Comparison of ENCODE assay signal across 16 cellular contexts in genomic region chr1:16232316-16232710, GRCh38. TPM values are rescaled to one million over a fixed set of nuclear protein-coding genes. Genes with fewer than 3 reads are reported as not detected.
A peak's percentile ranks its signal among the peaks of the same experiment; 100 is the strongest.
DNase-seq lines count a peak whose midpoint lies in the region; ATAC-seq, FAIRE-seq and TF ChIP-seq lines count a peak whose summit lies in the region.
"Had no signal": no experiment of that assay in that cellular context is flagged by ENCODE, and none has a peak within 500 bp of the region (broad histone marks: within the 10 kb centered on the region; RNA-seq: fewer than 3 reads in every experiment).

No MANE protein-coding gene starts in this region.

- CTCF ChIA-PET in IMR-90 (lab: Yijun Ruan, JAX): no interaction called here
- CTCF ChIA-PET in K562 (lab: Yijun Ruan, JAX; ENCODE audit: low intra/inter-chr PET ratio): no interaction called here

- H3K4me3 ChIP-seq in IMR-90 (ENCODE audit: insufficient read depth, low read depth, low read length): no peak overlapping the region
- no peak overlapping the region for H3K4me3 ChIP-seq in K562
- no peak overlapping the region for H3K4me3 ChIP-seq in neuronal stem cell (ENCODE audit: low read length in 2 of 2)
- H3K4me3 ChIP-seq in upper lobe of right lung: no peak overlapping the region
- H3K4me3 ChIP-seq: A549, HAP-1 had no signal

- no peak for TF ChIP-seq EP300 in K562 (IDR thresholded peaks at IDR 0.05; ENCODE audit: low read length)

- H3K27ac ChIP-seq in IMR-90 (ENCODE audit: insufficient read depth, low read length) (no peak overlapping the region), K562 (ENCODE audit: extremely low read depth, low read depth, low read length) (peak overlapping the region; percentile 25; the same call in 1 of the 3 replicates), neuronal stem cell (replicated peaks; ENCODE audit: low read length) (no peak overlapping the region), upper lobe of right lung (no peak overlapping the region)
- H3K27ac ChIP-seq: A549, C4-2B had no signal

- H2BK12ac ChIP-seq in neuronal stem cell (ENCODE audit: low read length): no peak overlapping the region

- H2AK9ac ChIP-seq in IMR-90 (replicated peaks; ENCODE audit: low read depth, low read length, poor library complexity): no peak overlapping the region

- no peak overlapping the region for H3K56ac ChIP-seq in IMR-90 (ENCODE audit: extremely low read depth, insufficient read depth, low read length)

- 0 out of 2 replicates have a peak overlapping the region, but pooled peaks have one; percentile 5 for H2AK5ac ChIP-seq in IMR-90 (ENCODE audit: low read depth, low read length)
- H2AK5ac ChIP-seq in neuronal stem cell (ENCODE audit: low read depth, low read length): no peak overlapping the region

- peaks cover 12% of the 10 kb centered on the region for H3K79me2 ChIP-seq in K562 (ENCODE audit: control insufficient read depth, insufficient read depth, low read length)

- 0 out of 2 replicates have a peak, but pooled peaks cover 4% of the 10 kb centered on the region for H3K9me1 ChIP-seq in IMR-90 (ENCODE audit: insufficient read depth, low read length)
- H3K9me1 ChIP-seq in K562 (ENCODE audit: control insufficient read depth, insufficient read depth, low read length): peaks cover 8% of the 10 kb centered on the region

- H2BK120ac ChIP-seq in IMR-90 (ENCODE audit: low read depth, low read length) (no peak overlapping the region), neuronal stem cell (ENCODE audit: low read depth, low read length) (peak overlapping the region; percentile 22)

- H2BK15ac ChIP-seq in IMR-90 (ENCODE audit: low read depth, low read length) (no peak overlapping the region), neuronal stem cell (ENCODE audit: low read length) (no peak overlapping the region)

- FAIRE-seq in K562 (lab: Jason Lieb, UNC) (no peak), D721Med (lab: Jason Lieb, UNC) (no peak)
- FAIRE-seq: A549, GM19239, H1 had no signal

- DNase-seq in IMR-90 (no peak), K562 (ENCODE audit: extremely low read depth in 1 of 4, low spot score in 3 of 4) (no peak), neuronal stem cell (ENCODE audit: low spot score) (no peak), upper lobe of right lung (peak; percentile 53), D721Med (ENCODE audit: insufficient read length, low spot score) (no peak)
- DNase-seq: CD4-positive, alpha-beta memory T cell; COR-L47; DMS53; GF-D8 had no signal

- WGBS in IMR-90 (ENCODE audit: extremely low coverage in 2 of 2, insufficient read length in 1 of 2), 2 experiments: no CpG with 5 or more reads among the region's 5 CpGs
- WGBS in K562 (ENCODE audit: insufficient coverage, low coverage, missing lambda C conversion rate): 93% methylated on average over 5 of the region's 5 CpGs
- WGBS in neuronal stem cell (ENCODE audit: extremely low coverage in 2 of 2, insufficient read length in 2 of 2, insufficient replicate concordance in 1 of 2), 2 donors: no CpG with 5 or more reads among the region's 5 CpGs

- H3K9ac ChIP-seq in IMR-90 (ENCODE audit: low read depth, low read length) (no peak overlapping the region), K562 (ENCODE audit: insufficient read depth in 1 of 2, low read depth in 2 of 2, low read length in 2 of 2) (peak overlapping the region; percentile 0 to 53; a peak in 2 of 4 replicates), neuronal stem cell (ENCODE audit: low read depth, low read length, poor library complexity) (peak overlapping the region; percentile 37)

- H2BK5ac ChIP-seq in IMR-90 (ENCODE audit: low read depth, low read length, poor library complexity, severe bottlenecking) (no peak overlapping the region), neuronal stem cell (ENCODE audit: low read length) (no peak overlapping the region)

- no peak for TF ChIP-seq CTCF in IMR-90 (conservative IDR thresholded peaks at IDR 0.05; ENCODE audit: low read depth, low read length)
- TF ChIP-seq CTCF in K562 (IDR thresholded peaks at IDR 0.05 in 2 of 3, conservative IDR thresholded peaks at IDR 0.05 in 1 of 3; ENCODE audit: insufficient read depth in 2 of 3, low read depth in 1 of 3, low read length in 3 of 3): no peak
- TF ChIP-seq CTCF in upper lobe of right lung (IDR thresholded peaks at IDR 0.05): no peak
- TF ChIP-seq CTCF in D721Med (IDR thresholded peaks at IDR 0.05; ENCODE audit: insufficient read depth, missing control alignments): no peak

- ATAC-seq in IMR-90 (ENCODE audit: low read depth): no peak
- ATAC-seq in K562: no peak
- no peak for ATAC-seq in upper lobe of right lung
- ATAC-seq in HG02981 (IDR thresholded peaks at IDR 0.05; ENCODE audit: unreplicated experiment): no peak
- ATAC-seq: A549 had no signal

- H3K79me1 ChIP-seq in IMR-90 (ENCODE audit: low read depth in 1 of 2, low read length in 2 of 2) (peaks cover 0 to 9% of the 10 kb centered on the region in 2 experiments; a peak in 2 of 4 replicates), neuronal stem cell (ENCODE audit: low read depth, low read length) (no peaks in the 10 kb centered on the region)

- H3K4me2 ChIP-seq in IMR-90 (ENCODE audit: low read depth, low read length) (no peak overlapping the region), K562 (ENCODE audit: insufficient read depth, low read length) (peak overlapping the region; percentile 69; the same call in 1 of the 2 replicates), neuronal stem cell (ENCODE audit: insufficient read depth, low read length, poor library complexity, severe bottlenecking) (no peak overlapping the region)
- H3K4me2 ChIP-seq: A549 had no signal

- no peaks in the 10 kb centered on the region for H4K20me1 ChIP-seq in IMR-90 (ENCODE audit: insufficient read depth, low read length)
- H4K20me1 ChIP-seq in K562 (replicated peaks; ENCODE audit: control insufficient read depth, insufficient read depth, low read length): no peaks in the 10 kb centered on the region

- BruUV-seq in IMR-90 (replicated peaks; lab: Mats Ljungman, UMichigan): no TSS peak
- BruUV-seq in K562 (replicated peaks; lab: Mats Ljungman, UMichigan): no TSS peak

- H3K4me1 ChIP-seq in IMR-90 (ENCODE audit: control insufficient read depth, insufficient read depth, low read length) (peaks cover 6% of the 10 kb centered on the region), K562 (replicated peaks in 1 of 2; ENCODE audit: control insufficient read depth in 2 of 2, insufficient read depth in 2 of 2, low read length in 2 of 2) (peaks cover 53 to 60% of the 10 kb centered on the region in 2 experiments; a peak in 4 of 5 replicates), neuronal stem cell (ENCODE audit: control insufficient read depth in 2 of 2, insufficient read depth in 1 of 2, low read depth in 1 of 2, low read length in 2 of 2) (peaks cover 7 to 9% of the 10 kb centered on the region in 2 donors), upper lobe of right lung (peaks cover 10% of the 10 kb centered on the region)

- H2BK20ac ChIP-seq in IMR-90 (ENCODE audit: low read depth, low read length): no peak overlapping the region

- dilution Hi-C loops in IMR-90 (cut with HindIII; ENCODE audit: low sequenced_read_pairs, unreplicated experiment): no loop called here

- H3K23ac ChIP-seq in IMR-90 (ENCODE audit: low read depth, low read length): no peak overlapping the region
- peak overlapping the region; percentile 25 for H3K23ac ChIP-seq in neuronal stem cell (ENCODE audit: low read depth, low read length, poor library complexity)

- TF ChIP-seq RAD21 in IMR-90 (IDR thresholded peaks at IDR 0.05; ENCODE audit: low read length) (no peak), K562 (CRISPR knock-in tag; conservative IDR thresholded peaks at IDR 0.05 in 1 of 2, IDR thresholded peaks at IDR 0.05 in 1 of 2) (no peak)

- TF ChIP-seq POLR2A in IMR-90 (IDR thresholded peaks at IDR 0.05; ENCODE audit: low read depth, low read length) (no peak), K562 (conservative IDR thresholded peaks at IDR 0.05) (no peak)

- H4K91ac ChIP-seq in IMR-90 (ENCODE audit: insufficient read depth, low read depth, low read length) (no peak overlapping the region), neuronal stem cell (ENCODE audit: low read depth, low read length, poor library complexity) (peak overlapping the region; percentile 3)

- H3K36me3 ChIP-seq in IMR-90 (ENCODE audit: control insufficient read depth, insufficient read depth, low read length) (no peaks in the 10 kb centered on the region), K562 (ENCODE audit: control insufficient read depth, insufficient read depth, low read length) (peaks cover 21% of the 10 kb centered on the region; the same call in 2 of the 3 replicates), neuronal stem cell (replicated peaks in 1 of 2; ENCODE audit: control insufficient read depth in 2 of 2, insufficient read depth in 2 of 2, low read length in 2 of 2) (peaks cover 0 to 2% of the 10 kb centered on the region in 2 donors), upper lobe of right lung (no peaks in the 10 kb centered on the region)
- H3K36me3 ChIP-seq: BE2C, HAP-1 had no signal

- H3K27me3 ChIP-seq in IMR-90 (ENCODE audit: control insufficient read depth, insufficient read depth, low read length): peaks cover 14% of the 10 kb centered on the region
- no peaks in the 10 kb centered on the region for H3K27me3 ChIP-seq in K562 (ENCODE audit: control insufficient read depth in 2 of 2, insufficient read depth in 2 of 2, low read length in 2 of 2)
- H3K27me3 ChIP-seq in neuronal stem cell (ENCODE audit: control insufficient read depth in 3 of 3, insufficient read depth in 3 of 3, low read depth in 1 of 3, low read length in 3 of 3): peaks cover 13 to 23% (median 20%) of the 10 kb centered on the region in 3 experiments
- H3K27me3 ChIP-seq in upper lobe of right lung: peaks cover 11% of the 10 kb centered on the region
- H3K27me3 ChIP-seq: BE2C had no signal

- H2AFZ ChIP-seq in IMR-90 (replicated peaks; ENCODE audit: low read length, poor library complexity) (no peak overlapping the region), K562 (ENCODE audit: low read depth, low read length) (no peak overlapping the region), neuronal stem cell (ENCODE audit: low read length) (no peak overlapping the region)

- in situ Hi-C loops in IMR-90 (cut with MboI; ENCODE audit: low sequenced_read_pairs): no loop called here
- in situ Hi-C loops in K562 (cut with MboI): no loop called here

- H3K18ac ChIP-seq in IMR-90 (ENCODE audit: low read depth, low read length) (no peak overlapping the region), neuronal stem cell (ENCODE audit: low read length) (no peak overlapping the region)

- POLR2A ChIA-PET in IMR-90 (lab: Charles Lee; ENCODE audit: unreplicated experiment) (no interaction called here), K562 (lab: Yijun Ruan, JAX) (interaction anchor here (1.2 to 2.2 kb wide), 2 partner anchors 9 to 16 kb away, joined by 6 to 9 read pairs; no protein-coding TSS in a partner anchor)

- H3K9me3 ChIP-seq in IMR-90 (ENCODE audit: control insufficient read depth, insufficient read depth, low read length): peaks cover 4% of the 10 kb centered on the region
- 0 out of 2 replicates have a peak, but pooled peaks cover 3% of the 10 kb centered on the region for H3K9me3 ChIP-seq in K562 (replicated peaks; ENCODE audit: control insufficient read depth, insufficient read depth, low read depth, low read length)
- H3K9me3 ChIP-seq in neuronal stem cell (replicated peaks in 1 of 2; ENCODE audit: control insufficient read depth in 2 of 2, insufficient read depth in 1 of 2, low read depth in 1 of 2, low read length in 2 of 2): peaks cover under 1 to 1% of the 10 kb centered on the region in 2 donors
- H3K9me3 ChIP-seq in upper lobe of right lung: no peaks in the 10 kb centered on the region
- H3K9me3 ChIP-seq: A549, BE2C, HAP-1 had no signal

- intact Hi-C loops in IMR-90 (cut with micrococcal nuclease): no loop called here
- intact Hi-C loops in K562 (cut with micrococcal nuclease): no loop called here
- intact Hi-C loops in upper lobe of right lung (cut with DNase I): no loop called here

- no peak overlapping the region for H4K8ac ChIP-seq in IMR-90 (ENCODE audit: low read depth in 2 of 2, low read length in 2 of 2)
- H4K8ac ChIP-seq in neuronal stem cell (ENCODE audit: low read depth, low read length): no peak overlapping the region

- H3K4ac ChIP-seq in IMR-90 (ENCODE audit: low read depth, low read length) (no peak overlapping the region), neuronal stem cell (ENCODE audit: low read length) (no peak overlapping the region)

- H3K14ac ChIP-seq in IMR-90 (replicated peaks; ENCODE audit: low read depth, low read length) (no peak overlapping the region), neuronal stem cell (ENCODE audit: low read length) (no peak overlapping the region)

- H4K5ac ChIP-seq in IMR-90 (ENCODE audit: low read depth, low read length): no peak overlapping the region

RNA-seq across cellular contexts. Expression of gene CPLANE2, which starts 4.7 kb away (rescaled TPM):
- total RNA-seq in IMR-90 (2012; rRNA removed): 3.2 and 3.3 TPM in 2 replicates
- 5.8 and 7.5 TPM in 2 replicates for polyA plus RNA-seq in IMR-90 (2012; rRNA removed)
- polyA plus RNA-seq in IMR-90 (2012; cell fraction: cytosol; rRNA removed): 3.2 and 10.3 TPM in 2 replicates
- 3.8 and 21.9 TPM in 2 replicates for polyA plus RNA-seq in IMR-90 (2012; cell fraction: nucleus; rRNA removed; ENCODE audit: low replicate concordance)
- 6.0 and 32.3 TPM in 2 replicates for total RNA-seq in K562 (2011; cell fraction: chromatin; rRNA removed; ENCODE audit: low replicate concordance)
- total RNA-seq in K562 (2011; cell fraction: nucleolus; rRNA removed): 25.7 and 37.9 TPM in 2 replicates
- total RNA-seq in K562 (2011; cell fraction: nucleoplasm; rRNA removed): 15.3 and 20.1 TPM in 2 replicates
- total RNA-seq in K562 (2014; rRNA removed): 19.9 and 27.8 TPM in 2 replicates
- total RNA-seq in K562 (2014; rRNA removed; fragmentation: Illumina TruSeq; extraction: Trizol): 3.3 and 3.7 TPM in 2 replicates
- total RNA-seq in K562 (2015; rRNA removed; fragmentation: Illumina TruSeq; extraction: Trizol): 8.0 and 8.3 TPM in 2 replicates
- total RNA-seq in K562 (2021): 17.8 and 20.9 TPM in 2 replicates
- polyA plus RNA-seq in K562 (2011; rRNA removed): 10.9 and 15.9 TPM in 2 replicates
- polyA plus RNA-seq in K562 (2011; cell fraction: cytosol; rRNA removed): 14.2 and 28.7 TPM in 2 replicates
- polyA plus RNA-seq in K562 (2011; cell fraction: nucleus; rRNA removed): 22.8 and 30.9 TPM in 2 replicates
- polyA plus RNA-seq in K562 (2012): 16.0 and 21.8 TPM in 2 replicates
- 8.1 and 13.6 TPM in 2 replicates for polyA plus RNA-seq in K562 (2014; fragmentation: Illumina TruSeq; extraction: Trizol)
- under 1 TPM; 0.17 to 0.32 TPM for polyA plus RNA-seq in K562 (2014; fragmentation: Nextera tagmentation; extraction: Ambion mirVana)
- 10.3 and 15.5 TPM in 2 replicates for polyA plus RNA-seq in K562 (2014; rRNA removed)
- polyA minus RNA-seq in K562 (2011; rRNA and poly(A)+ RNA removed): 11.8 and 19.8 TPM in 2 replicates
- 18.6 and 24.7 TPM in 2 replicates for polyA minus RNA-seq in K562 (2011; cell fraction: cytosol; rRNA and poly(A)+ RNA removed)
- polyA minus RNA-seq in K562 (2011; cell fraction: nucleus; rRNA and poly(A)+ RNA removed): 21.7 and 22.7 TPM in 2 replicates
- polyA plus RNA-seq in neuronal stem cell (2013, experiment 1 of 2): 4.3 TPM
- 5.2 TPM for polyA plus RNA-seq in neuronal stem cell (2013, experiment 2 of 2)
- 11.7 TPM for total RNA-seq in upper lobe of right lung

RNA-seq across cellular contexts. Expression of gene ARHGEF19, which starts 19.9 kb away (rescaled TPM):
- total RNA-seq in IMR-90 (2012; rRNA removed) (3.3 and 4.5 TPM in 2 replicates), K562 (2014; rRNA removed) (6.3 and 7.0 TPM in 2 replicates), K562 (2014; rRNA removed; fragmentation: Illumina TruSeq; extraction: Trizol) (2.7 and 4.3 TPM in 2 replicates), K562 (2015; rRNA removed; fragmentation: Illumina TruSeq; extraction: Trizol) (5.2 and 6.0 TPM in 2 replicates), K562 (2021) (11.2 and 15.1 TPM in 2 replicates), upper lobe of right lung (11.9 TPM)
- polyA plus RNA-seq in IMR-90 (2012; rRNA removed) (16.8 and 17.2 TPM in 2 replicates), K562 (2011; rRNA removed) (21.0 and 33.1 TPM in 2 replicates), K562 (2014; fragmentation: Illumina TruSeq; extraction: Trizol) (4.4 and 10.8 TPM in 2 replicates), K562 (2014; fragmentation: Nextera tagmentation; extraction: Ambion mirVana) (1 to 10 TPM in 1 of 2 experiments, under 1 TPM in 1; 0.73 to 1.1 TPM), K562 (2014; rRNA removed) (14.8 and 17.1 TPM in 2 replicates)
- polyA plus RNA-seq in IMR-90 (2012; cell fraction: cytosol; rRNA removed): 13.6 and 18.3 TPM in 2 replicates
- 34.8 and 65.2 TPM in 2 replicates for polyA plus RNA-seq in IMR-90 (2012; cell fraction: nucleus; rRNA removed; ENCODE audit: low replicate concordance)
- 15.4 and 51.0 TPM in 2 replicates for total RNA-seq in K562 (2011; cell fraction: chromatin; rRNA removed; ENCODE audit: low replicate concordance)
- total RNA-seq in K562 (2011; cell fraction: nucleolus; rRNA removed): 25.4 and 38.4 TPM in 2 replicates
- total RNA-seq in K562 (2011; cell fraction: nucleoplasm; rRNA removed): 20.2 and 22.1 TPM in 2 replicates
- polyA plus RNA-seq in K562 (2011; cell fraction: cytosol; rRNA removed): 31.5 and 39.3 TPM in 2 replicates
- 84.8 and 93.8 TPM in 2 replicates for polyA plus RNA-seq in K562 (2011; cell fraction: nucleus; rRNA removed)
- polyA plus RNA-seq in K562 (2012): 14.3 and 15.2 TPM in 2 replicates
- 7.3 and 9.1 TPM in 2 replicates for polyA minus RNA-seq in K562 (2011; rRNA and poly(A)+ RNA removed)
- 9.3 and 17.2 TPM in 2 replicates for polyA minus RNA-seq in K562 (2011; cell fraction: cytosol; rRNA and poly(A)+ RNA removed)
- 17.2 and 21.5 TPM in 2 replicates for polyA minus RNA-seq in K562 (2011; cell fraction: nucleus; rRNA and poly(A)+ RNA removed)
- polyA plus RNA-seq in neuronal stem cell (2013, experiment 1 of 2): 14.7 TPM
- 14.8 TPM for polyA plus RNA-seq in neuronal stem cell (2013, experiment 2 of 2)
